Comparison of ENCODE assay signal across 8 cellular contexts in the genomic region with DNA sequence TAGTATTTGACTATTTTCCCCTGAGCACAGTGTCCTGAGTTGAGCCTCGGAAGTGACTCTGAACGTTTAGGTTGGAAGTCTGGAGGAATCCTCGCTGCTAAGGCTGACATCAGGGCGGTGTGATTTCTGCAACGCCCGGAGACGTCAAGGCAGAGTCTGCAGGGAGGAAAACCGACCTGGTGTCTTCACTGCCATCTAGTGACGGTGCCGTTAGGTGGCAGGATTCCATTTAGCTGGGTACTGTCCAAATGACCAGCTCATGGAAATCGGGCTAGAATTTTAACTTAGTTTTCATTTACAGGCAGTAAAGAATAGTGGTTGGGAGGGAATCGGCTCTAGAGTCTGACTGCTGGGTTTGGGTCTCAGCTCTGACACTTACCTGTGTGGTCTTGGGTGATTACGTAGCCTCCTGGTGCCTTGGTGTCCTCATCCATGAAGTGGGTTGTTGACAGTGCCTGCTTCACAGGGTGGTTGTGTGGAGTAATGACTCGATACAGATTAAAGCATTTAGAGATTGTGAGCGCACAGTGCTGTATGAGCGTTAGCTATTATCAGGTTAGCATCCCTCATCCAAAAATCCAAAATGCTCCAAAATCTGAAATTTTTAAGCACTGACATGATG. TPM values are rescaled to one million over a fixed set of nuclear protein-coding genes. Genes with fewer than 3 reads are reported as not detected.
DNase-seq lines count a peak whose midpoint lies in the region; ATAC-seq and TF ChIP-seq lines count a peak whose summit lies in the region.

No MANE protein-coding gene starts in this region.

- intact Hi-C loops in stomach (cut with DNase I; ENCODE audit: low total_unique reads), result no loop called here

- H3K36me3 ChIP-seq in GM06990 (ENCODE audit: control insufficient read depth, insufficient read depth, low read length) (no peaks in the 10 kb centered on the region), iPS DF 6.9 (ENCODE audit: control insufficient read depth, insufficient read depth, low read length) (no peaks in the 10 kb centered on the region), stomach (no peaks in the 10 kb centered on the region)

- H3K4me1 Mint-ChIP-seq in natural killer cell treated with Interleukin-12 subunit alpha and Interleukin-12 subunit beta and Interleukin-15 and Interleukin-18, amount 100 ng/mL, for 72 hours (ENCODE audit: low read depth in 2 of 2), result no peaks in the 10 kb centered on the region

- H3K9me3 ChIP-seq in iPS DF 6.9 (ENCODE audit: control insufficient read depth, insufficient read depth, low read length) (no peaks in the 10 kb centered on the region), stomach (peaks cover 0 to 12% (median 2%) of the 10 kb centered on the region in 4 donors)

- TF ChIP-seq CTCF in GM06990 (IDR thresholded peaks at IDR 0.05; ENCODE audit: insufficient read depth, low read length, poor library complexity, severe bottlenecking) (peak; percentile 75), stomach (IDR thresholded peaks at IDR 0.05) (peak in 4 of 7 experiments; percentile 35 to 52 (median 44))

- in situ Hi-C loops in ACHN (cut with HindIII; ENCODE audit: low pct_ligation_motif_present, low pct_unique_long_range_greater_than_20kb, low sequenced_read_pairs), result no loop called here

- H3K4me3 ChIP-seq in GM06990 (replicated peaks; ENCODE audit: low read depth, low read length) (no peak overlapping the region), iPS DF 6.9 (ENCODE audit: low read length) (no peak overlapping the region), stomach (no peak overlapping the region)

- no CpG with 5 or more reads among the region's 16 CpGs for WGBS in iPS DF 6.9 (ENCODE audit: insufficient coverage, insufficient read length)
- 22 to 28% (median 24%) methylated on average over 16 of the region's 16 CpGs for WGBS in stomach, 5 donors

- H3K4me3 Mint-ChIP-seq in natural killer cell treated with Interleukin-12 subunit alpha and Interleukin-12 subunit beta and Interleukin-15 and Interleukin-18, amount 100 ng/mL, for 72 hours, result no peak overlapping the region

- DNase-seq in ACHN, result peak; percentile 68
- no peak for DNase-seq in GM06990 (ENCODE audit: extremely low read depth, insufficient read length)
- DNase-seq in NCI-H2029 (lab: John Stamatoyannopoulos, UW), result peak; percentile 68
- DNase-seq in amniotic stem cell (lab: John Stamatoyannopoulos, UW), result peak; percentile 41
- DNase-seq in iPS DF 6.9 (ENCODE audit: low read depth, low spot score), result peak; percentile 52
- peak; percentile 63 for DNase-seq in stomach
- DNase-seq in natural killer cell treated with Interleukin-12 subunit alpha and Interleukin-12 subunit beta and Interleukin-15 and Interleukin-18, amount 100 ng/mL, for 72 hours (ENCODE audit: low spot score), result no peak

- H3K36me3 Mint-ChIP-seq in natural killer cell treated with Interleukin-12 subunit alpha and Interleukin-12 subunit beta and Interleukin-15 and Interleukin-18, amount 100 ng/mL, for 72 hours, result peaks cover 4% of the 10 kb centered on the region

- H3K27ac ChIP-seq in iPS DF 6.9 (ENCODE audit: low read length) (no peak overlapping the region), stomach (no peak overlapping the region)

- no peak for TF ChIP-seq EP300 in stomach (IDR thresholded peaks at IDR 0.05)

- no peaks in the 10 kb centered on the region for H3K9me3 Mint-ChIP-seq in natural killer cell treated with Interleukin-12 subunit alpha and Interleukin-12 subunit beta and Interleukin-15 and Interleukin-18, amount 100 ng/mL, for 72 hours

- no peaks in the 10 kb centered on the region for H3K4me1 ChIP-seq in iPS DF 6.9 (ENCODE audit: control insufficient read depth, insufficient read depth, low read length)
- H3K4me1 ChIP-seq in stomach, result peaks cover 0 to 10% (median 6%) of the 10 kb centered on the region in 4 donors

- H3K27me3 Mint-ChIP-seq in natural killer cell treated with Interleukin-12 subunit alpha and Interleukin-12 subunit beta and Interleukin-15 and Interleukin-18, amount 100 ng/mL, for 72 hours, result peaks cover 22 to 48% of the 10 kb centered on the region in 2 donors

- H3K27me3 ChIP-seq in GM06990 (replicated peaks; ENCODE audit: control insufficient read depth, insufficient read depth, low read length) (no peaks in the 10 kb centered on the region), iPS DF 6.9 (ENCODE audit: control insufficient read depth, insufficient read depth, low read length) (no peaks in the 10 kb centered on the region), stomach (peaks cover 0 to 18% (median 0%) of the 10 kb centered on the region in 3 donors)

- no peak overlapping the region for H3K27ac Mint-ChIP-seq in natural killer cell treated with Interleukin-12 subunit alpha and Interleukin-12 subunit beta and Interleukin-15 and Interleukin-18, amount 100 ng/mL, for 72 hours

- ATAC-seq in natural killer cell treated with Interleukin-12 subunit alpha and Interleukin-12 subunit beta and Interleukin-15 and Interleukin-18, amount 100 ng/mL, for 72 hours, result no peak
- ATAC-seq in HG02763 (IDR thresholded peaks at IDR 0.05; ENCODE audit: unreplicated experiment), result no peak

- no peak for TF ChIP-seq POLR2A in stomach (IDR thresholded peaks at IDR 0.05)

RNA-seq across cellular contexts. Expression of gene FOXF2, which starts 35.0 kb away (rescaled TPM):
- total RNA-seq in stomach, result 100 to 1,000 TPM in 1 of 5 donors, 10 to 100 TPM in 3, 1 to 10 TPM in 1; 9.6 to 104 (median 14.1) TPM
- 10 to 100 TPM; 17.7 to 32.2 (median 20.7) TPM for polyA plus RNA-seq in stomach
- not detected for total RNA-seq in natural killer cell treated with Interleukin-12 subunit alpha and Interleukin-12 subunit beta and Interleukin-15 and Interleukin-18, amount 100 ng/mL, for 72 hours

Comparison
In these comparisons a context has a peak if more than half of its experiments do, and no peak if none do; other contexts are left out.
1. DNase-seq: peak in ACHN (single experiment), NCI-H2029 (single experiment), amniotic stem cell (single experiment), iPS DF 6.9 (single experiment) and stomach (single experiment); none in GM06990 (single experiment) and natural killer cell treated with Interleukin-12 subunit alpha and Interleukin-12 subunit beta and Interleukin-15 and Interleukin-18, amount 100 ng/mL, for 72 hours (single experiment).
2. RNA of gene FOXF2, which starts 35.0 kb away (total RNA-seq): 9.6 to 104 TPM in stomach; not detected in natural killer cell treated with Interleukin-12 subunit alpha and Interleukin-12 subunit beta and Interleukin-15 and Interleukin-18, amount 100 ng/mL, for 72 hours; every median in the first group is over 10 times any median in the second.